Comparison of ENCODE assay signal across 1 cellular context in genomic region chr6:167485186-167485978, GRCh38.
TF ChIP-seq lines count a peak whose summit lies in the region.

No MANE protein-coding gene starts in this region.

TF ChIP-seq in H1, 55 proteins besides CTCF, POLR2A, EP300 and RAD21 (continued from another document):
- TF ChIP-seq SAP30 (IDR thresholded peaks at IDR 0.05; ENCODE audit: insufficient read depth, insufficient replicate concordance, low read length) (no peak), MAFK (IDR thresholded peaks at IDR 0.05; ENCODE audit: low read depth, low read length) (no peak), CEBPB (IDR thresholded peaks at IDR 0.05; ENCODE audit: low read depth, low read length) (no peak), POU5F1 (IDR thresholded peaks at IDR 0.05; ENCODE audit: low read depth, low read length) (no peak), CHD2 (IDR thresholded peaks at IDR 0.05; ENCODE audit: low read length) (no peak), MAX (IDR thresholded peaks at IDR 0.05) (no peak)
